Comparison of ENCODE assay signal across 19 cellular contexts in the genomic region with DNA sequence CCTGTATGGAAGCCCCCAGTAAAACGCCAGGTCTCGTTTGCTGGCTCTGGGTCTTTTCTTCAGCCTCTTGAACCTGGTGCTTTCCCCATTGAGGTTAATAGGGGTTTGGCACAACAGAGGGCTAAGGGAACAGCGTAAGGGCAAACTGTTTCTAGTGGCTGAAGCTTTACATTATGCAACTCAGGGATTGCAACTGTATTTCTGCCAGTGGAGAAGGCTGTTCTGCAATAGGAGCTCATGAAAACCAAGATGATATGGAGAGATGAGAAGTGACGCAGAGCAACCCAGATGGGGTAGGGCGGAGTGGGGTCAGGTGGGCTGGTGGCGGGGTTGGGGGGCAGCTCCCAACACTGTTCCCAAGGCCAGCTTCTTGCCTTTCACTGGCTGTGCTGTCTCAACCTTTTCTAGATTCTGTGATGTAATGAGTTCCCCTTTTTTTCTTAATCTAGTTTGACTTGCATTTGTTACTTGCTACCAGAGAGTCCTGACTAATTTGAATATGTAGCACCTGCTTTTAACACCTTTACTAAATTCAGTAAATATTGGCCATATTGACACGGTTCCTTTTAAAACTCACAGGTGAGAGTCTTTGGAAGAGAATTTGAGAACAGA. TPM values are rescaled to one million over a fixed set of nuclear protein-coding genes. Genes with fewer than 3 reads are reported as not detected.
"Had no signal": no experiment of that assay in that cellular context is flagged by ENCODE, and none has a peak within 500 bp of the region (broad histone marks: within the 10 kb centered on the region; RNA-seq: fewer than 3 reads in every experiment).

No MANE protein-coding gene starts in this region.

- H3K36me3 ChIP-seq: gastrocnemius medialis, heart right ventricle had no signal

- H3K4me3 ChIP-seq: dorsolateral prefrontal cortex, gastrocnemius medialis, heart right ventricle, skin epidermis had no signal

- H3K9me3 ChIP-seq: gastrocnemius medialis, heart right ventricle had no signal

- H3K27me3 ChIP-seq: dorsolateral prefrontal cortex, gastrocnemius medialis had no signal

- DNase-seq: activated CD4-positive, alpha-beta T cell treated with anti-CD3 and anti-CD28 coated beads, Interleukin-2, amount 50 U/mL, for 48 hours; activated CD4-positive, CD25-positive, alpha-beta regulatory T cell treated with anti-CD3 and anti-CD28 coated beads, Interleukin-2, amount 50 U/mL, for 72 hours; activated naive CD4-positive, alpha-beta T cell treated with anti-CD3 and anti-CD28 coated beads, Interleukin-2, amount 10 ng/mL, durations not matched to agents 7 days and 5 days; activated T-cell treated with anti-CD3 and anti-CD28 coated beads, Interleukin-2, amount 50 U/mL, for 1 hour; amniotic stem cell; dorsolateral prefrontal cortex; endodermal cell; gastrocnemius medialis; heart right ventricle; mesendoderm; natural killer cell; nucleus accumbens; right cardiac atrium; stimulated activated CD4-positive, alpha-beta T cell treated with anti-CD3 and anti-CD28 coated beads, Interleukin-15, amount 100 ng/mL, for 24 hours; stimulated activated CD4-positive, alpha-beta T cell treated with anti-CD3 and anti-CD28 coated beads, Interleukin-4, amount 100 ng/mL, for 1 hour; stimulated activated naive CD4-positive, alpha-beta T cell; trophoblast cell had no signal

- H3K4me1 ChIP-seq: gastrocnemius medialis had no signal

- H3K27ac ChIP-seq: dorsolateral prefrontal cortex, gastrocnemius medialis, heart right ventricle, skin epidermis had no signal

RNA-seq across cellular contexts. Expression of a gene that starts 7.2 kb away (rescaled TPM):
- total RNA-seq: activated T-helper 2 cell treated with anti-CD3 and anti-CD28 coated beads, Interferon-gamma antibody, Interleukin-2, Interleukin-4, amounts not matched to agents 10 μg/mL and 5 μg/mL and 100 μg/mL, durations not matched to agents 14 hours and 24 hours and 36 hours; natural killer cell had no signal
